ENCODE assay signal across 18 cellular contexts in genomic region chr16:24939738-24940137, GRCh38.
DNase-seq lines count a peak whose midpoint lies in the region; ATAC-seq, FAIRE-seq and TF ChIP-seq lines count a peak whose summit lies in the region.
"Had no signal": no experiment of that assay in that cellular context is flagged by ENCODE, and none has a peak within 500 bp of the region (broad histone marks: within the 10 kb centered on the region; RNA-seq: fewer than 3 reads in every experiment).

No MANE protein-coding gene starts in this region.

- H3K27ac ChIP-seq in HepG2 (ENCODE audit: extremely low read length, insufficient read depth, low read length) (no peak overlapping the region), GM23248 (no peak overlapping the region)
- H3K27ac ChIP-seq: HL-60 had no signal

- BruUV-seq in HepG2 (replicated peaks; lab: Mats Ljungman, UMichigan): no TSS peak

- TF ChIP-seq EP300 in HepG2 (IDR thresholded peaks at IDR 0.05; ENCODE audit: low read depth in 2 of 2, low read length in 2 of 2): no peak
- TF ChIP-seq EP300 in HepG2 (CRISPR knock-in tag; IDR thresholded peaks at IDR 0.05; ENCODE audit: borderline replicate concordance): no peak

- H3K27me3 ChIP-seq in HepG2 (ENCODE audit: control insufficient read depth in 1 of 2, insufficient read depth in 2 of 2, low read length in 2 of 2) (no peaks in the 10 kb centered on the region), GM23248 (replicated peaks; ENCODE audit: insufficient read depth) (no peaks in the 10 kb centered on the region)

- CTCF ChIA-PET in HepG2 (lab: Yijun Ruan, JAX; ENCODE audit: low intra/inter-chr PET ratio, low total read pairs): no interaction called here

- no peak for TF ChIP-seq RAD21 in HepG2 (CRISPR knock-in tag; IDR thresholded peaks at IDR 0.05)

- no peaks in the 10 kb centered on the region for H3K79me2 ChIP-seq in HepG2 (ENCODE audit: insufficient read depth, low read length)
- no peaks in the 10 kb centered on the region for H3K79me2 ChIP-seq in GM23248 (ENCODE audit: insufficient read depth)

- H3K36me3 Mint-ChIP-seq in activated T-cell treated with anti-CD3 and anti-CD28 coated beads, Interleukin-2, amount 50 U/mL, for 24 hours (ENCODE audit: low read depth): peaks cover 87% of the 10 kb centered on the region
- peaks cover 44% of the 10 kb centered on the region for H3K36me3 Mint-ChIP-seq in activated T-cell treated with anti-CD3 and anti-CD28 coated beads, Interleukin-2, amount 50 U/mL, for 4 hours (ENCODE audit: insufficient read depth)
- peaks cover 45% of the 10 kb centered on the region for H3K36me3 Mint-ChIP-seq in stimulated activated memory B cell treated with anti-CD40 and anti-IgM and Interleukin-4, amounts not matched to agents 10 μg/mL and 1 μg/mL and 100 μg/mL, for 72 hours
- peaks cover 69% of the 10 kb centered on the region for H3K36me3 Mint-ChIP-seq in effector memory CD8-positive, alpha-beta T cell (ENCODE audit: insufficient read depth)

- no peak for FAIRE-seq in HepG2 (lab: Jason Lieb, UNC)
- FAIRE-seq: D721Med, H54 had no signal

- no peak for ATAC-seq in activated T-cell treated with anti-CD3 and anti-CD28 coated beads, Interleukin-2, amount 50 U/mL, for 4 hours
- ATAC-seq in HepG2: no peak; the same call in 2 of the 3 replicates
- ATAC-seq in stimulated activated memory B cell treated with anti-CD40 and anti-IgM and Interleukin-4, amounts not matched to agents 10 μg/mL and 1 μg/mL and 100 μg/mL, for 72 hours: no peak
- ATAC-seq in effector memory CD8-positive, alpha-beta T cell (replicated peaks): no peak
- ATAC-seq: HCT116 had no signal

- no peak overlapping the region for H3K4me2 ChIP-seq in HepG2 (ENCODE audit: low read depth, low read length)
- no peak overlapping the region for H3K4me2 ChIP-seq in GM23248 (ENCODE audit: unreplicated experiment)

- H3K27me3 Mint-ChIP-seq in activated T-cell treated with anti-CD3 and anti-CD28 coated beads, Interleukin-2, amount 50 U/mL, for 24 hours: no peaks in the 10 kb centered on the region
- no peaks in the 10 kb centered on the region for H3K27me3 Mint-ChIP-seq in activated T-cell treated with anti-CD3 and anti-CD28 coated beads, Interleukin-2, amount 50 U/mL, for 4 hours (ENCODE audit: low read depth)
- H3K27me3 Mint-ChIP-seq in stimulated activated memory B cell treated with anti-CD40 and anti-IgM and Interleukin-4, amounts not matched to agents 10 μg/mL and 1 μg/mL and 100 μg/mL, for 72 hours: no peaks in the 10 kb centered on the region
- H3K27me3 Mint-ChIP-seq in effector memory CD8-positive, alpha-beta T cell: no peaks in the 10 kb centered on the region
- H3K27me3 Mint-ChIP-seq: B cell; CD4-positive, alpha-beta memory T cell had no signal

- H3K9me3 ChIP-seq in HepG2 (ENCODE audit: low read length) (no peaks in the 10 kb centered on the region), GM23248 (ENCODE audit: low read depth) (no peaks in the 10 kb centered on the region)

- POLR2A ChIA-PET in HepG2 (lab: Yijun Ruan, JAX): no interaction called here

- 93% methylated on average over 2 of the region's 2 CpGs for WGBS in HepG2 (ENCODE audit: low lambda C conversion rate)
- WGBS in GM23248 (ENCODE audit: low coverage in 1 of 2, low lambda C conversion rate in 2 of 2, missing lambda C conversion rate in 2 of 2), 2 experiments: 83 to 95% methylated on average over 2 of the region's 2 CpGs

- H4K20me1 ChIP-seq in HepG2 (ENCODE audit: insufficient read depth, low read length) (no peaks in the 10 kb centered on the region), GM23248 (ENCODE audit: insufficient read depth) (no peaks in the 10 kb centered on the region)

- intact Hi-C loops in HepG2 (cut with micrococcal nuclease; ENCODE audit: unreplicated experiment): no loop called here

- H3K4me3 Mint-ChIP-seq in activated T-cell treated with anti-CD3 and anti-CD28 coated beads, Interleukin-2, amount 50 U/mL, for 24 hours: no peak overlapping the region
- H3K4me3 Mint-ChIP-seq in activated T-cell treated with anti-CD3 and anti-CD28 coated beads, Interleukin-2, amount 50 U/mL, for 4 hours: no peak overlapping the region
- no peak overlapping the region for H3K4me3 Mint-ChIP-seq in stimulated activated memory B cell treated with anti-CD40 and anti-IgM and Interleukin-4, amounts not matched to agents 10 μg/mL and 1 μg/mL and 100 μg/mL, for 72 hours
- no peak overlapping the region for H3K4me3 Mint-ChIP-seq in effector memory CD8-positive, alpha-beta T cell
- H3K4me3 Mint-ChIP-seq: B cell; CD4-positive, alpha-beta memory T cell had no signal

- H3K36me3 ChIP-seq in HepG2 (replicated peaks in 1 of 2; ENCODE audit: control insufficient read depth in 1 of 2, insufficient read depth in 2 of 2, low read length in 2 of 2): peaks cover 24 to 70% of the 10 kb centered on the region in 2 experiments
- peaks cover 27% of the 10 kb centered on the region for H3K36me3 ChIP-seq in GM23248 (ENCODE audit: low read depth)

- no peak for TF ChIP-seq POLR2A in HepG2 (IDR thresholded peaks at IDR 0.05; ENCODE audit: insufficient read depth in 1 of 2, low read depth in 2 of 2, low read length in 2 of 2)

- H3K9me2 ChIP-seq in GM23248 (ENCODE audit: insufficient read depth): no peaks in the 10 kb centered on the region

- DNase-seq in activated T-cell treated with anti-CD3 and anti-CD28 coated beads, Interleukin-2, amount 50 U/mL, for 24 hours: no peak
- no peak for DNase-seq in activated T-cell treated with anti-CD3 and anti-CD28 coated beads, Interleukin-2, amount 50 U/mL, for 4 hours
- DNase-seq in choroid plexus epithelial cell (ENCODE audit: low read depth) (peak; percentile 23), HepG2 (ENCODE audit: low spot score) (no peak), GM23248 (no peak)
- DNase-seq in effector memory CD8-positive, alpha-beta T cell: no peak
- DNase-seq: ACHN; C1 segment of cervical spinal cord; CD4-positive, alpha-beta memory T cell; COR-L47; DMS153; GF-D8 had no signal

- TF ChIP-seq CTCF in choroid plexus epithelial cell (conservative IDR thresholded peaks at IDR 0.05; ENCODE audit: low read depth, low read length) (no peak), HepG2 (CRISPR knock-in tag; IDR thresholded peaks at IDR 0.05) (no peak)

- H3K27ac Mint-ChIP-seq in activated T-cell treated with anti-CD3 and anti-CD28 coated beads, Interleukin-2, amount 50 U/mL, for 24 hours: peak overlapping the region; percentile 61
- H3K27ac Mint-ChIP-seq in stimulated activated memory B cell treated with anti-CD40 and anti-IgM and Interleukin-4, amounts not matched to agents 10 μg/mL and 1 μg/mL and 100 μg/mL, for 72 hours: no peak overlapping the region
- H3K27ac Mint-ChIP-seq in effector memory CD8-positive, alpha-beta T cell: no peak overlapping the region

- no peak overlapping the region for H3K4me3 ChIP-seq in choroid plexus epithelial cell (ENCODE audit: low read depth, low read length)
- no peak overlapping the region for H3K4me3 ChIP-seq in HepG2 (replicated peaks in 1 of 3; ENCODE audit: insufficient read depth in 1 of 3, low read depth in 2 of 3, low read length in 3 of 3)
- no peak overlapping the region for H3K4me3 ChIP-seq in GM23248

- H3K4me1 ChIP-seq in HepG2 (ENCODE audit: insufficient read depth, low read length): no peaks in the 10 kb centered on the region
- no peaks in the 10 kb centered on the region for H3K4me1 ChIP-seq in GM23248 (ENCODE audit: insufficient read depth)

- in situ Hi-C loops in HepG2 (cut with HindIII; ENCODE audit: extremely low pct_ligation_motif_present, low pct_unique_long_range_greater_than_20kb) (no loop called here), GM23248 (cut with MboI) (loop anchor here (10.0 kb wide), 1 partner anchor 105 kb away; no protein-coding TSS in a partner anchor)

- no peaks in the 10 kb centered on the region for H3F3A ChIP-seq in GM23248 (ENCODE audit: insufficient read depth)

- peaks cover 6% of the 10 kb centered on the region for H3K4me1 Mint-ChIP-seq in activated T-cell treated with anti-CD3 and anti-CD28 coated beads, Interleukin-2, amount 50 U/mL, for 24 hours (ENCODE audit: low read depth)
- H3K4me1 Mint-ChIP-seq in activated T-cell treated with anti-CD3 and anti-CD28 coated beads, Interleukin-2, amount 50 U/mL, for 4 hours (ENCODE audit: low read depth): no peaks in the 10 kb centered on the region
- no peaks in the 10 kb centered on the region for H3K4me1 Mint-ChIP-seq in stimulated activated memory B cell treated with anti-CD40 and anti-IgM and Interleukin-4, amounts not matched to agents 10 μg/mL and 1 μg/mL and 100 μg/mL, for 72 hours
- no peaks in the 10 kb centered on the region for H3K4me1 Mint-ChIP-seq in effector memory CD8-positive, alpha-beta T cell (ENCODE audit: low read depth in 2 of 2)
- H3K4me1 Mint-ChIP-seq: B cell; CD4-positive, alpha-beta memory T cell had no signal

- H3K9me3 Mint-ChIP-seq in activated T-cell treated with anti-CD3 and anti-CD28 coated beads, Interleukin-2, amount 50 U/mL, for 24 hours: no peaks in the 10 kb centered on the region
- H3K9me3 Mint-ChIP-seq in activated T-cell treated with anti-CD3 and anti-CD28 coated beads, Interleukin-2, amount 50 U/mL, for 4 hours: no peaks in the 10 kb centered on the region
- H3K9me3 Mint-ChIP-seq in stimulated activated memory B cell treated with anti-CD40 and anti-IgM and Interleukin-4, amounts not matched to agents 10 μg/mL and 1 μg/mL and 100 μg/mL, for 72 hours: no peaks in the 10 kb centered on the region
- no peaks in the 10 kb centered on the region for H3K9me3 Mint-ChIP-seq in effector memory CD8-positive, alpha-beta T cell
- H3K9me3 Mint-ChIP-seq: CD4-positive, alpha-beta memory T cell had no signal

- no peak overlapping the region for H2AFZ ChIP-seq in HepG2 (ENCODE audit: low read length)
- H2AFZ ChIP-seq in GM23248: no peak overlapping the region

- H3K9ac ChIP-seq in HepG2 (ENCODE audit: insufficient read depth, low read depth, low read length) (no peak overlapping the region), GM23248 (no peak overlapping the region)

TF ChIP-seq in HepG2, 621 proteins besides CTCF, POLR2A, EP300 and RAD21 (continues in another document):
- peak; percentile 8; the same call in 1 of the 2 replicates for TF ChIP-seq ATF7 (IDR thresholded peaks at IDR 0.05)
- TF ChIP-seq ATF7 (CRISPR knock-in tag; IDR thresholded peaks at IDR 0.05): no peak
- TF ChIP-seq, protein P1, sequence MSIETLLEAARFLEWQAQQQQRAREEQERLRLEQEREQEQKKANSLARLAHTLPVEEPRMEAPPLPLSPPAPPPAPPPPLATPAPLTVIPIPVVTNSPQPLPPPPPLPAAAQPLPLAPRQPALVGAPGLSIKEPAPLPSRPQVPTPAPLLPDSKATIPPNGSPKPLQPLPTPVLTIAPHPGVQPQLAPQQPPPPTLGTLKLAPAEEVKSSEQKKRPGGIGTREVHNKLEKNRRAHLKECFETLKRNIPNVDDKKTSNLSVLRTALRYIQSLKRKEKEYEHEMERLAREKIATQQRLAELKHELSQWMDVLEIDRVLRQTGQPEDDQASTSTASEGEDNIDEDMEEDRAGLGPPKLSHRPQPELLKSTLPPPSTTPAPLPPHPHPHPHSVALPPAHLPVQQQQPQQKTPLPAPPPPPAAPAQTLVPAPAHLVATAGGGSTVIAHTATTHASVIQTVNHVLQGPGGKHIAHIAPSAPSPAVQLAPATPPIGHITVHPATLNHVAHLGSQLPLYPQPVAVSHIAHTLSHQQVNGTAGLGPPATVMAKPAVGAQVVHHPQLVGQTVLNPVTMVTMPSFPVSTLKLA (IDR thresholded peaks at IDR 0.05): no peak
- TF ChIP-seq RBM39 (IDR thresholded peaks at IDR 0.05; ENCODE audit: low read depth, low read length, poor library complexity, severe bottlenecking): no peak
- TF ChIP-seq PAF1 (CRISPR knock-in tag; IDR thresholded peaks at IDR 0.05): no peak
